Comparison of ENCODE assay signal across 21 cellular contexts in the genomic region with DNA sequence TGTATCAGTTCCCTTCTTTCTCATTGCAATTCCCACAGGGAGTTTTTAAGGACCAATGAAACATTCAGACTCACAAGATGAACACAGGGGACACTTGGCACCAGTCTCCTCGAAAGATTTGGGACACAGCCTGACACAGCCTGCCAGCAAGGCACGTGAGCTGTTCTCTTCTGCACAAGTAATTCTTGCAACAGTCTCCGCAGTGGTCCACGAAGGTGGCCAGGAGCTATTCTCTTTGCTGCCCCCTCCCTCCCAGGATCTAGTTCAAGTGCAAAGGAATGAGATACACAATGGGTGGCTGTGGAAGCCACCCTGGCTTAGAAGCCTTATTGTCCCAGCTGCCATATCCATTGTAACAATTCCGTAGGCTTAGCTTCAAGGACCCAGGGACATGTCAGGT. TPM values are rescaled to one million over a fixed set of nuclear protein-coding genes. Genes with fewer than 3 reads are reported as not detected.
DNase-seq lines count a peak whose midpoint lies in the region; ATAC-seq, FAIRE-seq and TF ChIP-seq lines count a peak whose summit lies in the region.
"Had no signal": no experiment of that assay in that cellular context is flagged by ENCODE, and none has a peak within 500 bp of the region (broad histone marks: within the 10 kb centered on the region; RNA-seq: fewer than 3 reads in every experiment).

No MANE protein-coding gene starts in this region.

- H3K4me1 Mint-ChIP-seq in activated T-cell treated with anti-CD3 and anti-CD28 coated beads, Interleukin-2, amount 50 U/mL, for 24 hours (ENCODE audit: low read depth) = peaks cover 46% of the 10 kb centered on the region
- peaks cover 46% of the 10 kb centered on the region for H3K4me1 Mint-ChIP-seq in activated T-cell treated with anti-CD3 and anti-CD28 coated beads, Interleukin-2, amount 50 U/mL, for 4 hours (ENCODE audit: low read depth)
- H3K4me1 Mint-ChIP-seq in CD14-positive monocyte = peaks cover 13% of the 10 kb centered on the region
- no peaks in the 10 kb centered on the region for H3K4me1 Mint-ChIP-seq in mesothelial cell of epicardium

- no peak overlapping the region for H3K4me2 ChIP-seq in SK-N-SH

- TF ChIP-seq EP300 in SK-N-SH (IDR thresholded peaks at IDR 0.05; ENCODE audit: borderline replicate concordance in 1 of 2, low read depth in 1 of 2, low read length in 1 of 2) = no peak

- H3K27me3 Mint-ChIP-seq in activated T-cell treated with anti-CD3 and anti-CD28 coated beads, Interleukin-2, amount 50 U/mL, for 24 hours = peaks cover 51% of the 10 kb centered on the region
- peaks cover 13% of the 10 kb centered on the region for H3K27me3 Mint-ChIP-seq in activated T-cell treated with anti-CD3 and anti-CD28 coated beads, Interleukin-2, amount 50 U/mL, for 4 hours (ENCODE audit: low read depth)
- H3K27me3 Mint-ChIP-seq in CD14-positive monocyte (ENCODE audit: low read depth in 3 of 3) (peaks cover 32 to 53% (median 39%) of the 10 kb centered on the region in 3 donors), mesothelial cell of epicardium (ENCODE audit: low read depth) (peaks cover 78% of the 10 kb centered on the region)
- H3K27me3 Mint-ChIP-seq: CD4-positive, CD25-positive, alpha-beta regulatory T cell had no signal

- POLR2A ChIA-PET in SK-N-SH (lab: Yijun Ruan, JAX) = no interaction called here

- H3K9me3 Mint-ChIP-seq in activated T-cell treated with anti-CD3 and anti-CD28 coated beads, Interleukin-2, amount 50 U/mL, for 24 hours = no peaks in the 10 kb centered on the region
- H3K9me3 Mint-ChIP-seq in activated T-cell treated with anti-CD3 and anti-CD28 coated beads, Interleukin-2, amount 50 U/mL, for 4 hours = no peaks in the 10 kb centered on the region
- H3K9me3 Mint-ChIP-seq in CD14-positive monocyte (peaks cover 0 to 2% (median 0%) of the 10 kb centered on the region in 7 donors), mesothelial cell of epicardium (no peaks in the 10 kb centered on the region)
- H3K9me3 Mint-ChIP-seq: CD4-positive, CD25-positive, alpha-beta regulatory T cell had no signal

- H3K27ac Mint-ChIP-seq in activated T-cell treated with anti-CD3 and anti-CD28 coated beads, Interleukin-2, amount 50 U/mL, for 24 hours = no peak overlapping the region
- no peak overlapping the region for H3K27ac Mint-ChIP-seq in CD14-positive monocyte
- H3K27ac Mint-ChIP-seq in mesothelial cell of epicardium = no peak overlapping the region

- H3F3A ChIP-seq in SK-N-SH (replicated peaks; ENCODE audit: insufficient read depth) = no peaks in the 10 kb centered on the region

- peak; percentile 27 for DNase-seq in activated T-cell treated with anti-CD3 and anti-CD28 coated beads, Interleukin-2, amount 50 U/mL, for 24 hours
- no peak for DNase-seq in activated T-cell treated with anti-CD3 and anti-CD28 coated beads, Interleukin-2, amount 50 U/mL, for 4 hours
- DNase-seq in HTR-8/SVneo (ENCODE audit: insufficient read length, low spot score) (no peak), cerebellum (ENCODE audit: low spot score) (peak; percentile 19), upper lobe of right lung (peak; percentile 27), CD14-positive monocyte (ENCODE audit: low spot score) (no peak), SK-N-SH (no peak), mesothelial cell of epicardium (ENCODE audit: low spot score in 2 of 2, unreplicated experiment in 2 of 2) (no peak)
- DNase-seq: Calu3; CD4-positive, CD25-positive, alpha-beta regulatory T cell; GOT3; Kasumi-1; MM.1S; NCI-H1105 treated with DMSO at 0.1 percent for 48 hours; NCI-H1694 treated with DMSO at 0.1 percent for 48 hours; NCI-H2171; NCI-H446; NCI-H69; SHP77 treated with DMSO at 0.1 percent for 48 hours had no signal

- H3K9ac ChIP-seq in SK-N-SH = no peak overlapping the region

- 94% methylated on average over 5 of the region's 5 CpGs for WGBS in SK-N-SH (ENCODE audit: low lambda C conversion rate)

- H3K9me3 ChIP-seq in upper lobe of right lung (no peaks in the 10 kb centered on the region), SK-N-SH (no peaks in the 10 kb centered on the region)
- H3K9me3 ChIP-seq: A549 had no signal

- peak; percentile 52 for FAIRE-seq in HTR-8/SVneo (lab: Jason Lieb, UNC)
- FAIRE-seq: A549, HepG2 had no signal

- TF ChIP-seq CTCF in upper lobe of right lung (IDR thresholded peaks at IDR 0.05) = no peak
- TF ChIP-seq CTCF in CD14-positive monocyte (IDR thresholded peaks at IDR 0.05) = no peak
- no peak for TF ChIP-seq CTCF in SK-N-SH (IDR thresholded peaks at IDR 0.05)
- no peak for TF ChIP-seq CTCF in mesothelial cell of epicardium (IDR thresholded peaks at IDR 0.05; ENCODE audit: unreplicated experiment)

- peaks cover 8% of the 10 kb centered on the region for H3K4me1 ChIP-seq in upper lobe of right lung
- H3K4me1 ChIP-seq in SK-N-SH (ENCODE audit: control insufficient read depth in 1 of 2, insufficient read depth in 2 of 2, low read depth in 1 of 2, low read length in 1 of 2) = peaks cover 25 to 50% of the 10 kb centered on the region in 2 experiments; a peak in 3 of 4 replicates

- H3K27ac ChIP-seq in upper lobe of right lung (no peak overlapping the region), SK-N-SH (ENCODE audit: low read depth in 2 of 2, low read length in 1 of 2) (no peak overlapping the region)

- TF ChIP-seq RAD21 in SK-N-SH (IDR thresholded peaks at IDR 0.05; ENCODE audit: low read length) = no peak

- H2AFZ ChIP-seq in SK-N-SH (ENCODE audit: low read depth) = no peak overlapping the region

- intact Hi-C loops in upper lobe of right lung (cut with DNase I) (no loop called here), CD14-positive monocyte (cut with micrococcal nuclease) (loop anchor here in 1 of 2 donors (5.0 kb wide), 1 partner anchor 41 kb away; no protein-coding TSS in a partner anchor)

- no peaks in the 10 kb centered on the region for H4K20me1 ChIP-seq in SK-N-SH (ENCODE audit: insufficient read depth)

- CTCF ChIA-PET in SK-N-SH (lab: Yijun Ruan, JAX) = interaction anchor here (1.2 kb wide), 1 partner anchor 86 kb away, joined by 4 read pairs; no protein-coding TSS in a partner anchor

- no peak overlapping the region for H3K4me3 ChIP-seq in upper lobe of right lung
- no peak overlapping the region for H3K4me3 ChIP-seq in SK-N-SH (ENCODE audit: low read depth in 2 of 2, low read length in 1 of 2)
- H3K4me3 ChIP-seq: A549 had no signal

- H3K79me2 ChIP-seq in SK-N-SH (ENCODE audit: insufficient read depth) = peaks cover 18% of the 10 kb centered on the region

- H3K27me3 ChIP-seq in upper lobe of right lung (peaks cover 4% of the 10 kb centered on the region), SK-N-SH (ENCODE audit: insufficient read depth) (no peaks in the 10 kb centered on the region)

- no peak overlapping the region for H3K4me3 Mint-ChIP-seq in activated T-cell treated with anti-CD3 and anti-CD28 coated beads, Interleukin-2, amount 50 U/mL, for 24 hours
- H3K4me3 Mint-ChIP-seq in activated T-cell treated with anti-CD3 and anti-CD28 coated beads, Interleukin-2, amount 50 U/mL, for 4 hours = no peak overlapping the region
- H3K4me3 Mint-ChIP-seq in CD14-positive monocyte (peak overlapping the region in 1 of 2 donors; percentile 51), mesothelial cell of epicardium (no peak overlapping the region)

- no peaks in the 10 kb centered on the region for H3K9me2 ChIP-seq in SK-N-SH

- H3K36me3 ChIP-seq in upper lobe of right lung = no peaks in the 10 kb centered on the region
- no peaks in the 10 kb centered on the region for H3K36me3 ChIP-seq in SK-N-SH (replicated peaks in 1 of 2; ENCODE audit: control insufficient read depth in 1 of 2, insufficient read depth in 2 of 2, low read length in 1 of 2)

- ATAC-seq in activated T-cell treated with anti-CD3 and anti-CD28 coated beads, Interleukin-2, amount 50 U/mL, for 4 hours = no peak
- no peak for ATAC-seq in upper lobe of right lung
- ATAC-seq: HepG2 had no signal

- H3K36me3 Mint-ChIP-seq in activated T-cell treated with anti-CD3 and anti-CD28 coated beads, Interleukin-2, amount 50 U/mL, for 24 hours (ENCODE audit: low read depth) = no peaks in the 10 kb centered on the region
- H3K36me3 Mint-ChIP-seq in activated T-cell treated with anti-CD3 and anti-CD28 coated beads, Interleukin-2, amount 50 U/mL, for 4 hours (ENCODE audit: insufficient read depth) = no peaks in the 10 kb centered on the region
- H3K36me3 Mint-ChIP-seq in CD14-positive monocyte (no peaks in the 10 kb centered on the region), mesothelial cell of epicardium (no peaks in the 10 kb centered on the region)

TF ChIP-seq in SK-N-SH, 30 proteins besides CTCF, POLR2A, EP300 and RAD21 (continues in another document):
- TF ChIP-seq EZH2phosphoT487 (IDR thresholded peaks at IDR 0.05; ENCODE audit: borderline replicate concordance, low read depth) (no peak), MXI1 (IDR thresholded peaks at IDR 0.05; ENCODE audit: low read depth, low read length) (no peak), CHD2 (IDR thresholded peaks at IDR 0.05; ENCODE audit: low read length, partially characterized antibody) (no peak), ELF1 (IDR thresholded peaks at IDR 0.05) (no peak), FOXJ3 (CRISPR knock-in tag; IDR thresholded peaks at IDR 0.05) (no peak), TAF1 (IDR thresholded peaks at IDR 0.05; ENCODE audit: borderline replicate concordance, low read depth, low read length) (no peak), SMC3 (IDR thresholded peaks at IDR 0.05; ENCODE audit: low read depth, low read length) (no peak), GATA2 (CRISPR knock-in tag; IDR thresholded peaks at IDR 0.05) (no peak), YY1 (IDR thresholded peaks at IDR 0.05; ENCODE audit: low read depth) (no peak)
- TF ChIP-seq, protein P1, sequence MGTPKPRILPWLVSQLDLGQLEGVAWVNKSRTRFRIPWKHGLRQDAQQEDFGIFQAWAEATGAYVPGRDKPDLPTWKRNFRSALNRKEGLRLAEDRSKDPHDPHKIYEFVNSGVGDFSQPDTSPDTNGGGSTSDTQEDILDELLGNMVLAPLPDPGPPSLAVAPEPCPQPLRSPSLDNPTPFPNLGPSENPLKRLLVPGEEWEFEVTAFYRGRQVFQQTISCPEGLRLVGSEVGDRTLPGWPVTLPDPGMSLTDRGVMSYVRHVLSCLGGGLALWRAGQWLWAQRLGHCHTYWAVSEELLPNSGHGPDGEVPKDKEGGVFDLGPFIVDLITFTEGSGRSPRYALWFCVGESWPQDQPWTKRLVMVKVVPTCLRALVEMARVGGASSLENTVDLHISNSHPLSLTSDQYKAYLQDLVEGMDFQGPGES (IDR thresholded peaks at IDR 0.05; ENCODE audit: low read depth, low read length) = no peak
- TF ChIP-seq, protein P2, sequence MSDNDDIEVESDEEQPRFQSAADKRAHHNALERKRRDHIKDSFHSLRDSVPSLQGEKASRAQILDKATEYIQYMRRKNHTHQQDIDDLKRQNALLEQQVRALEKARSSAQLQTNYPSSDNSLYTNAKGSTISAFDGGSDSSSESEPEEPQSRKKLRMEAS (IDR thresholded peaks at IDR 0.05; ENCODE audit: low read depth) = no peak

RNA-seq across cellular contexts. Expression of a gene that starts 12.0 kb away (rescaled TPM):
- 1 to 10 TPM in 1 of 3 donors, under 1 TPM in 2; 0.66 to 1.1 (median 0.87) TPM for total RNA-seq in activated T-cell treated with anti-CD3 and anti-CD28 coated beads, Interleukin-2, amount 50 U/mL, for 4 hours
- total RNA-seq in cerebellum (0.54 TPM), upper lobe of right lung (24.3 TPM), mesothelial cell of epicardium (0.64 to 0.94 TPM (median 0.70 TPM) in 3 replicates)
- polyA plus RNA-seq in CD14-positive monocyte (under 1 TPM; 0.39 to 0.47 TPM), SK-N-SH (2012; rRNA removed) (6.1 and 15.4 TPM in 2 replicates)
- polyA plus RNA-seq in SK-N-SH (2012; cell fraction: cytosol; rRNA removed) = 8.1 and 12.1 TPM in 2 replicates
- 10.7 and 19.5 TPM in 2 replicates for polyA plus RNA-seq in SK-N-SH (2012; cell fraction: nucleus; rRNA removed)
- total RNA-seq: Calu3, HepG2 had no signal
- polyA plus RNA-seq: HepG2 had no signal

Comparison
In these comparisons a context has a peak if more than half of its experiments do, and no peak if none do; other contexts are left out.
1. DNase-seq: peak in activated T-cell treated with anti-CD3 and anti-CD28 coated beads, Interleukin-2, amount 50 U/mL, for 24 hours (single experiment), cerebellum (single experiment) and upper lobe of right lung (single experiment); none in activated T-cell treated with anti-CD3 and anti-CD28 coated beads, Interleukin-2, amount 50 U/mL, for 4 hours (single experiment), HTR-8/SVneo (single experiment), CD14-positive monocyte (single experiment), SK-N-SH (single experiment) and mesothelial cell of epicardium (0 of 2).
2. RNA of a gene that starts 12.0 kb away (total RNA-seq): 24.3 TPM in upper lobe of right lung (single experiment); 0.64 to 0.94 TPM in mesothelial cell of epicardium, 0.66 to 1.1 TPM in activated T-cell treated with anti-CD3 and anti-CD28 coated beads, Interleukin-2, amount 50 U/mL, for 4 hours and 0.54 TPM in cerebellum (single experiment); every median in the first group is over 10 times any median in the second.